ENCODE assay signal across 9 cellular contexts in genomic region chrX:71910526-71911022, GRCh38. TPM values are rescaled to one million over a fixed set of nuclear protein-coding genes. Genes with fewer than 3 reads are reported as not detected.
DNase-seq lines count a peak whose midpoint lies in the region; ATAC-seq, FAIRE-seq and TF ChIP-seq lines count a peak whose summit lies in the region.
"Had no signal": no experiment of that assay in that cellular context is flagged by ENCODE, and none has a peak within 500 bp of the region (broad histone marks: within the 10 kb centered on the region; RNA-seq: fewer than 3 reads in every experiment).

NHSL2 (plus strand) TSS chrX:71910845.

- FAIRE-seq in GM19239 (lab: Jason Lieb, UNC) = no peak

- no peak within 1 kb of the TSS for H2BK15ac ChIP-seq in mesendoderm (replicated peaks; ENCODE audit: low read depth)

- no peaks in the 10 kb centered on the region for H4K20me1 ChIP-seq in DOHH2 (ENCODE audit: control insufficient read depth, insufficient read depth, low read depth, low read length)

- TF ChIP-seq CTCF in DOHH2 (IDR thresholded peaks at IDR 0.05; ENCODE audit: low read depth, low read length, poor library complexity, severe bottlenecking) (no peak), coronary artery (IDR thresholded peaks at IDR 0.05) (no peak), testis (IDR thresholded peaks at IDR 0.05) (no peak)

- no peaks in the 10 kb centered on the region for H3K79me1 ChIP-seq in mesendoderm (ENCODE audit: low read length)

- peaks cover 8% of the 10 kb centered on the region; the same call in 1 of the 2 replicates for H3K27me3 ChIP-seq in DOHH2 (ENCODE audit: control insufficient read depth, low read length)
- H3K27me3 ChIP-seq in mesendoderm (ENCODE audit: insufficient read depth, low read length, poor library complexity) = no peaks in the 10 kb centered on the region
- no peaks in the 10 kb centered on the region for H3K27me3 ChIP-seq in testis

- peak within 1 kb of the TSS; percentile 24; the same call in 1 of the 2 replicates for H3K4me2 ChIP-seq in DOHH2 (ENCODE audit: low read length)
- peak within 1 kb of the TSS; percentile 44 for H3K4me2 ChIP-seq in mesendoderm (ENCODE audit: low read length)

- H4K8ac ChIP-seq in mesendoderm (ENCODE audit: low read depth, low read length) = no peak within 1 kb of the TSS

- H3K36me3 ChIP-seq in DOHH2 (ENCODE audit: control insufficient read depth, low read length) (no peaks in the 10 kb centered on the region), mesendoderm (ENCODE audit: control insufficient read depth, insufficient read depth, low read length) (no peaks in the 10 kb centered on the region), testis (ENCODE audit: low read depth, missing control alignments) (no peaks in the 10 kb centered on the region)

- no peak within 1 kb of the TSS for H3K4me3 ChIP-seq in DOHH2 (ENCODE audit: low read length)
- H3K4me3 ChIP-seq in coronary artery = peak within 1 kb of the TSS; percentile 61
- H3K4me3 ChIP-seq in mesendoderm (ENCODE audit: low read length) = peak within 1 kb of the TSS; percentile 48
- H3K4me3 ChIP-seq in testis = peak within 1 kb of the TSS; percentile 47 to 56

- WGBS in mesendoderm (ENCODE audit: extremely low coverage, insufficient coverage, low lambda C conversion rate) = no CpG with 5 or more reads among the region's 35 CpGs
- 0 to 9% methylated on average over 12 to 27 of the region's 35 CpGs for WGBS in testis, 2 donors

- H2BK5ac ChIP-seq in mesendoderm (ENCODE audit: low read length) = no peak within 1 kb of the TSS

- H3F3A ChIP-seq in DOHH2 (ENCODE audit: control insufficient read depth, insufficient read depth) = no peaks in the 10 kb centered on the region

- H3K4ac ChIP-seq in mesendoderm (ENCODE audit: low read depth, low read length) = peak within 1 kb of the TSS; percentile 74

- peak within 1 kb of the TSS; percentile 71 for H3K18ac ChIP-seq in mesendoderm (ENCODE audit: low read length)

- H2BK120ac ChIP-seq in mesendoderm (ENCODE audit: low read depth, low read length) = no peak within 1 kb of the TSS

- ATAC-seq in GM21786 (IDR thresholded peaks at IDR 0.05; ENCODE audit: unreplicated experiment) (no peak), GM21447 (IDR thresholded peaks at IDR 0.05; ENCODE audit: unreplicated experiment) (no peak)

- H3K27ac ChIP-seq in DOHH2 (ENCODE audit: low read depth, low read length) (no peak within 1 kb of the TSS), coronary artery (peak within 1 kb of the TSS in 1 of 2 donors; percentile 52), mesendoderm (ENCODE audit: low read depth, low read length) (peak within 1 kb of the TSS; percentile 73), testis (peak within 1 kb of the TSS in 1 of 2 donors; percentile 24)
- H3K27ac ChIP-seq: epithelial cell of prostate had no signal

- H4K5ac ChIP-seq in mesendoderm (ENCODE audit: low read length) = no peak within 1 kb of the TSS

- no peak within 1 kb of the TSS for H2AK5ac ChIP-seq in mesendoderm (ENCODE audit: low read length)

- peak within 1 kb of the TSS; percentile 83 for H3K9ac ChIP-seq in mesendoderm (ENCODE audit: low read length)

- no peaks in the 10 kb centered on the region for H3K79me2 ChIP-seq in DOHH2 (ENCODE audit: control insufficient read depth, low read length)
- H3K79me2 ChIP-seq in mesendoderm (ENCODE audit: control insufficient read depth, insufficient read depth, low read length) = peaks cover 11% of the 10 kb centered on the region

- no peaks in the 10 kb centered on the region for H3K9me2 ChIP-seq in DOHH2 (replicated peaks; ENCODE audit: control insufficient read depth, low read length)

- peak; percentile 22 for DNase-seq in NCI-H69 (lab: John Stamatoyannopoulos, UW)
- no peak for DNase-seq in coronary artery (ENCODE audit: low spot score)
- peak; percentile 66 for DNase-seq in mesendoderm
- DNase-seq in testis = peak; percentile 25
- no peak for DNase-seq in GM19239 (ENCODE audit: insufficient read length, low spot score)

- no peaks in the 10 kb centered on the region for H3K9me3 ChIP-seq in DOHH2 (ENCODE audit: control insufficient read depth, insufficient read depth, low read length)
- no peaks in the 10 kb centered on the region for H3K9me3 ChIP-seq in testis

- H3K56ac ChIP-seq in mesendoderm (ENCODE audit: low read length) = peak within 1 kb of the TSS; percentile 90

- H3K4me1 ChIP-seq in DOHH2 (ENCODE audit: control insufficient read depth, low read length) (no peaks in the 10 kb centered on the region), mesendoderm (ENCODE audit: control insufficient read depth, low read depth, low read length) (no peaks in the 10 kb centered on the region), testis (no peaks in the 10 kb centered on the region)

- no peak within 1 kb of the TSS for H3K23ac ChIP-seq in mesendoderm (ENCODE audit: low read length)

- intact Hi-C loops in testis (cut with DNase I; ENCODE audit: low total_unique reads) = no loop called here

- no peak for TF ChIP-seq POLR2A in testis (IDR thresholded peaks at IDR 0.05)

RNA-seq across cellular contexts. Expression of gene NHSL2, which starts in this region (rescaled TPM):
- polyA plus RNA-seq in mesendoderm (2013, experiment 1 of 2) = 2.1 TPM
- polyA plus RNA-seq in mesendoderm (2013, experiment 2 of 2) = 2.3 TPM
- 10 to 100 TPM; 32.5 to 33.1 TPM for total RNA-seq in testis
- 9.5 TPM for polyA plus RNA-seq in testis (ENCODE audit: insufficient read depth, low read depth, low replicate concordance)

Comparison
In these comparisons a context has a peak if more than half of its experiments do, and no peak if none do; other contexts are left out.
1. DNase-seq: peak in NCI-H69 (single experiment), mesendoderm (single experiment) and testis (single experiment); none in coronary artery (single experiment) and GM19239 (single experiment).